Comparison of ENCODE assay signal across 10 cellular contexts in genomic region chr2:196987298-196987653, GRCh38.
DNase-seq lines count a peak whose midpoint lies in the region; ATAC-seq and TF ChIP-seq lines count a peak whose summit lies in the region.
"Had no signal": no experiment of that assay in that cellular context is flagged by ENCODE, and none has a peak within 500 bp of the region (broad histone marks: within the 10 kb centered on the region; RNA-seq: fewer than 3 reads in every experiment).

No MANE protein-coding gene starts in this region.

- intact Hi-C loops in CD14-positive monocyte (cut with micrococcal nuclease), result loop anchor here in 1 of 2 donors (10.0 kb wide), 1 partner anchor 178 kb away; no protein-coding TSS in a partner anchor
- intact Hi-C loops in CD4-positive, alpha-beta memory T cell (cut with micrococcal nuclease), result loop anchor here (5.0 kb wide), 1 partner anchor 60 kb away; the partner anchor contains the start of gene PGAP1

- CTCF ChIA-PET in CD4-positive, alpha-beta memory T cell (lab: Charles Lee; ENCODE audit: partially characterized antibody), result no interaction called here

- peak overlapping the region; percentile 22 for H3K4me3 ChIP-seq in MG63
- no peak overlapping the region for H3K4me3 ChIP-seq in CD4-positive, alpha-beta memory T cell (ENCODE audit: low read length in 2 of 2)

- no peaks in the 10 kb centered on the region for H3K9me3 ChIP-seq in MG63
- H3K9me3 ChIP-seq in CD4-positive, alpha-beta memory T cell (ENCODE audit: control insufficient read depth in 1 of 2, low read length in 2 of 2), result no peaks in the 10 kb centered on the region

- POLR2A ChIA-PET in CD4-positive, alpha-beta memory T cell (lab: Charles Lee; ENCODE audit: partially characterized antibody), result interaction anchor here (0.6 kb wide), 1 partner anchor 283 kb away, joined by 3 read pairs; no protein-coding TSS in a partner anchor

- H3K9me3 Mint-ChIP-seq in CD14-positive monocyte, result peaks cover 0 to 2% (median 0%) of the 10 kb centered on the region in 7 donors
- no peaks in the 10 kb centered on the region for H3K9me3 Mint-ChIP-seq in brain
- no peaks in the 10 kb centered on the region for H3K9me3 Mint-ChIP-seq in nephron
- H3K9me3 Mint-ChIP-seq in CD4-positive, alpha-beta memory T cell, result peaks cover 0 to 4% (median 0%) of the 10 kb centered on the region in 8 donors

- peaks cover 68% of the 10 kb centered on the region for H3K4me1 Mint-ChIP-seq in CD14-positive monocyte
- H3K4me1 Mint-ChIP-seq in brain, result peaks cover 76% of the 10 kb centered on the region
- peaks cover 26% of the 10 kb centered on the region for H3K4me1 Mint-ChIP-seq in nephron
- H3K4me1 Mint-ChIP-seq in CD4-positive, alpha-beta memory T cell, result peaks cover 26 to 41% (median 30%) of the 10 kb centered on the region in 4 donors

- H3K27ac ChIP-seq in CD4-positive, alpha-beta memory T cell (ENCODE audit: low read depth, low read length), result no peak overlapping the region

- peak overlapping the region in 5 of 7 donors; percentile 19 to 92 (median 46) for H3K27ac Mint-ChIP-seq in CD14-positive monocyte
- peak overlapping the region; percentile 94 to 99 (median 96) for H3K27ac Mint-ChIP-seq in brain
- peak overlapping the region; percentile 90 to 98 (median 95) for H3K27ac Mint-ChIP-seq in nephron
- peak overlapping the region in 3 of 7 donors; percentile 6 to 85 (median 76) for H3K27ac Mint-ChIP-seq in CD4-positive, alpha-beta memory T cell

- H3K27me3 Mint-ChIP-seq in CD14-positive monocyte (ENCODE audit: low read depth in 3 of 3) (peaks cover 0 to under 1% (median 0%) of the 10 kb centered on the region in 3 donors), brain (no peaks in the 10 kb centered on the region), nephron (ENCODE audit: low read depth) (peaks cover 2% of the 10 kb centered on the region)
- H3K27me3 Mint-ChIP-seq in CD4-positive, alpha-beta memory T cell, result no peaks in the 10 kb centered on the region

- ATAC-seq in GM21526 (IDR thresholded peaks at IDR 0.05; ENCODE audit: low FRiP score, unreplicated experiment), result no peak

- DNase-seq in CD14-positive monocyte (ENCODE audit: low spot score), result no peak
- DNase-seq in MG63, result no peak
- DNase-seq in NCI-H128 (lab: John Stamatoyannopoulos, UW; ENCODE audit: unreplicated experiment), result no peak
- DNase-seq in NAMALWA (ENCODE audit: low spot score), result no peak
- no peak for DNase-seq in CD4-positive, alpha-beta memory T cell
- DNase-seq: activated gamma-delta T cell; stimulated activated naive CD4-positive, alpha-beta T cell had no signal

- H3K4me3 Mint-ChIP-seq in CD14-positive monocyte (no peak overlapping the region), brain (peak overlapping the region in 4 of 5 experiments; percentile 77 to 87 (median 78)), nephron (no peak overlapping the region)
- H3K4me3 Mint-ChIP-seq in CD4-positive, alpha-beta memory T cell, result no peak overlapping the region

- H3K36me3 ChIP-seq in MG63, result no peaks in the 10 kb centered on the region
- H3K36me3 ChIP-seq in CD4-positive, alpha-beta memory T cell (ENCODE audit: insufficient read depth, low read length), result peaks cover 6% of the 10 kb centered on the region

- H3K4me1 ChIP-seq in CD4-positive, alpha-beta memory T cell (ENCODE audit: insufficient read depth, low read length), result peaks cover 20% of the 10 kb centered on the region

- H3K27me3 ChIP-seq in MG63, result no peaks in the 10 kb centered on the region
- no peaks in the 10 kb centered on the region for H3K27me3 ChIP-seq in CD4-positive, alpha-beta memory T cell (ENCODE audit: insufficient read depth, low read length)

- peaks cover 24 to 28% of the 10 kb centered on the region in 2 donors for H3K36me3 Mint-ChIP-seq in CD14-positive monocyte
- peaks cover 11% of the 10 kb centered on the region for H3K36me3 Mint-ChIP-seq in brain
- H3K36me3 Mint-ChIP-seq in nephron (ENCODE audit: low read depth), result no peaks in the 10 kb centered on the region
- H3K36me3 Mint-ChIP-seq in CD4-positive, alpha-beta memory T cell, result peaks cover 59 to 68% of the 10 kb centered on the region in 2 donors

- TF ChIP-seq CTCF in CD14-positive monocyte (IDR thresholded peaks at IDR 0.05), result no peak
- no peak for TF ChIP-seq CTCF in brain (conservative IDR thresholded peaks at IDR 0.05)
- no peak for TF ChIP-seq CTCF in nephron (IDR thresholded peaks at IDR 0.05; ENCODE audit: unreplicated experiment in 3 of 3)

Comparison
In these comparisons a context has a peak if more than half of its experiments do, and no peak if none do; other contexts are left out.
1. H3K4me3 Mint-ChIP-seq: peak in brain (4 of 5); none in CD14-positive monocyte (0 of 2), nephron (0 of 3) and CD4-positive, alpha-beta memory T cell (0 of 8).